12 cellular contexts compared by ENCODE assay signal in the genomic region with DNA sequence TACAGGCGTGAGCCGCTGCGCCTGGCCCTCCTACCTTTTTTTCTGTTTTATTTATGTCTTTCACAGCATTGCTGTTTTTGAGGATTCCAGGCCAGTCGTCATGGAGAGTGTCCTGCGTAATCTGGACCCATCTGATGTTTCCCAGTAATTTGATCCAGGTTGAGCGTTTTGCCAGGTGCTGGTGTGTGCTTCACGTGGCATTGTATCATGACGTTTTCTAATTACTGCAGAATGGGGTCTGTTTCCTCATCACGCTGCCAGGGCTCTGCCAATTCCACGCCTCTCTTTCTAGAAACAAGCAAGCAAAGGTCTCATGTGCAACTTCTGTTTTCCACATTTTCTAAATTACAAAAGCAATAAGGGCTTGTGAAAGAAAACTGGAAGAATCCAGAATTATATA. TPM values are rescaled to one million over a fixed set of nuclear protein-coding genes. Genes with fewer than 3 reads are reported as not detected.
DNase-seq lines count a peak whose midpoint lies in the region; TF ChIP-seq lines count a peak whose summit lies in the region.
"Had no signal": no experiment of that assay in that cellular context is flagged by ENCODE, and none has a peak within 500 bp of the region (broad histone marks: within the 10 kb centered on the region; RNA-seq: fewer than 3 reads in every experiment).

No MANE protein-coding gene starts in this region.

- H3K27ac ChIP-seq in mesenchymal stem cell (ENCODE audit: low read length, poor library complexity, severe bottlenecking), result no peak overlapping the region
- H3K27ac ChIP-seq in hepatocyte, result no peak overlapping the region

- no peak overlapping the region for H2AK5ac ChIP-seq in mesenchymal stem cell (ENCODE audit: low read length, severe bottlenecking)

- TF ChIP-seq CTCF in hepatocyte (IDR thresholded peaks at IDR 0.05; ENCODE audit: poor library complexity), result no peak

- H3K4me1 Mint-ChIP-seq in activated CD4-positive, alpha-beta memory T cell treated with anti-CD3 and anti-CD28 coated beads, Interleukin-2, amount 10 ng/mL, durations not matched to agents 7 days and 5 days, result peaks cover 9% of the 10 kb centered on the region

- H4K8ac ChIP-seq in mesenchymal stem cell (ENCODE audit: low read length), result no peak overlapping the region

- no peak overlapping the region for H2BK12ac ChIP-seq in mesenchymal stem cell (ENCODE audit: low read length in 2 of 2)

- H3K23ac ChIP-seq in mesenchymal stem cell (ENCODE audit: low read length in 2 of 2), result no peak overlapping the region

- no peak overlapping the region for H3K27ac Mint-ChIP-seq in activated CD4-positive, alpha-beta memory T cell treated with anti-CD3 and anti-CD28 coated beads, Interleukin-2, amount 10 ng/mL, durations not matched to agents 7 days and 5 days
- H3K27ac Mint-ChIP-seq: activated CD8-positive, alpha-beta memory T cell treated with anti-CD3 and anti-CD28 coated beads, Interleukin-2, amount 10 ng/mL, durations not matched to agents 7 days and 5 days; nephron progenitor cell had no signal

- peaks cover 19% of the 10 kb centered on the region for H3K27me3 Mint-ChIP-seq in activated CD4-positive, alpha-beta memory T cell treated with anti-CD3 and anti-CD28 coated beads, Interleukin-2, amount 10 ng/mL, durations not matched to agents 7 days and 5 days

- H3K4me1 ChIP-seq in mesenchymal stem cell (ENCODE audit: control insufficient read depth, insufficient read depth, low read depth, low read length) (peaks cover 3% of the 10 kb centered on the region), hepatocyte (ENCODE audit: insufficient read depth) (no peaks in the 10 kb centered on the region)

- no peaks in the 10 kb centered on the region for H3K9me2 ChIP-seq in hepatocyte (replicated peaks; ENCODE audit: insufficient read depth)

- no peaks in the 10 kb centered on the region for H3K36me3 ChIP-seq in mesenchymal stem cell (ENCODE audit: control insufficient read depth in 1 of 2, insufficient read depth in 2 of 2, low read depth in 1 of 2, low read length in 2 of 2)
- no peaks in the 10 kb centered on the region for H3K36me3 ChIP-seq in hepatocyte (replicated peaks; ENCODE audit: insufficient read depth, low read depth)
- H3K36me3 ChIP-seq in H7 (replicated peaks; ENCODE audit: control insufficient read depth, insufficient read depth, low read length), result no peaks in the 10 kb centered on the region

- no peak overlapping the region for H3K18ac ChIP-seq in mesenchymal stem cell (ENCODE audit: low read depth in 1 of 2, low read length in 2 of 2)

- H3K4me3 ChIP-seq in mesenchymal stem cell (ENCODE audit: insufficient read depth in 1 of 2, low read depth in 1 of 2, low read length in 2 of 2) (no peak overlapping the region), hepatocyte (no peak overlapping the region), H7 (ENCODE audit: insufficient read depth, low read depth, low read length) (no peak overlapping the region)

- H3K4me3 Mint-ChIP-seq in activated CD4-positive, alpha-beta memory T cell treated with anti-CD3 and anti-CD28 coated beads, Interleukin-2, amount 10 ng/mL, durations not matched to agents 7 days and 5 days, result no peak overlapping the region
- H3K4me3 Mint-ChIP-seq: activated CD8-positive, alpha-beta memory T cell treated with anti-CD3 and anti-CD28 coated beads, Interleukin-2, amount 10 ng/mL, durations not matched to agents 7 days and 5 days; nephron progenitor cell had no signal

- H2AFZ ChIP-seq in mesenchymal stem cell (ENCODE audit: low read depth, low read length) (no peak overlapping the region), hepatocyte (no peak overlapping the region)

- H3K27me3 ChIP-seq in mesenchymal stem cell (ENCODE audit: control insufficient read depth in 1 of 2, insufficient read depth in 1 of 2, low read length in 2 of 2) (no peaks in the 10 kb centered on the region), hepatocyte (no peaks in the 10 kb centered on the region), H7 (ENCODE audit: control insufficient read depth, insufficient read depth, low read length) (no peaks in the 10 kb centered on the region)

- CTCF ChIA-PET in activated CD4-positive, alpha-beta memory T cell treated with anti-CD3 and anti-CD28 coated beads, Interleukin-2, amount 10 ng/mL, durations not matched to agents 7 days and 5 days (lab: Charles Lee), result no interaction called here

- H3K79me1 ChIP-seq in mesenchymal stem cell (replicated peaks; ENCODE audit: low read length, poor library complexity, severe bottlenecking), result no peaks in the 10 kb centered on the region

- no peak overlapping the region for H2BK120ac ChIP-seq in mesenchymal stem cell (ENCODE audit: low read depth, low read length)

- H3K4me2 ChIP-seq in mesenchymal stem cell (ENCODE audit: low read length, poor library complexity, severe bottlenecking) (no peak overlapping the region), hepatocyte (no peak overlapping the region)

- H3K79me2 ChIP-seq in hepatocyte, result no peaks in the 10 kb centered on the region

- no peak overlapping the region for H3K14ac ChIP-seq in mesenchymal stem cell (ENCODE audit: low read length in 2 of 2)

- no peaks in the 10 kb centered on the region for H4K20me1 ChIP-seq in hepatocyte (ENCODE audit: insufficient read depth, poor library complexity, severe bottlenecking)

- no peak overlapping the region for H2BK15ac ChIP-seq in mesenchymal stem cell (ENCODE audit: low read depth, poor library complexity, severe bottlenecking)

- H3K4ac ChIP-seq in mesenchymal stem cell (ENCODE audit: low read depth in 1 of 2, low read length in 2 of 2), result no peak overlapping the region

- H3K9ac ChIP-seq in mesenchymal stem cell (ENCODE audit: low read length), result peak overlapping the region; percentile 63

- H3K9me3 ChIP-seq in mesenchymal stem cell (ENCODE audit: control insufficient read depth, low read length) (peaks cover 3% of the 10 kb centered on the region), hepatocyte (ENCODE audit: low read depth) (no peaks in the 10 kb centered on the region)

- no peaks in the 10 kb centered on the region for H3K36me3 Mint-ChIP-seq in activated CD4-positive, alpha-beta memory T cell treated with anti-CD3 and anti-CD28 coated beads, Interleukin-2, amount 10 ng/mL, durations not matched to agents 7 days and 5 days (ENCODE audit: low read depth)
- H3K36me3 Mint-ChIP-seq: activated CD8-positive, alpha-beta memory T cell treated with anti-CD3 and anti-CD28 coated beads, Interleukin-2, amount 10 ng/mL, durations not matched to agents 7 days and 5 days had no signal

- no peak overlapping the region for H4K91ac ChIP-seq in mesenchymal stem cell (ENCODE audit: low read length)

- POLR2A ChIA-PET in activated CD4-positive, alpha-beta memory T cell treated with anti-CD3 and anti-CD28 coated beads, Interleukin-2, amount 10 ng/mL, durations not matched to agents 7 days and 5 days (lab: Charles Lee), result no interaction called here

- whole genome bisulfite sequencing in mesenchymal stem cell, result 83% methylated on average over 8 of the region's 10 CpGs
- WGBS in hepatocyte (ENCODE audit: low lambda C conversion rate, missing lambda C conversion rate), result 60% methylated on average over 10 of the region's 10 CpGs

- DNase-seq in COLO668 (lab: John Stamatoyannopoulos, UW; ENCODE audit: unreplicated experiment) (peak; percentile 46), NCI-H1436 (lab: John Stamatoyannopoulos, UW) (peak; percentile 78), SHP77 treated with DMSO at 0.1 percent for 48 hours (lab: John Stamatoyannopoulos, UW) (peak; percentile 82), mesenchymal stem cell (no peak), hepatocyte (ENCODE audit: low spot score) (no peak), NCI-H510A treated with DMSO at 0.1 percent for 48 hours (lab: John Stamatoyannopoulos, UW) (no peak), H7 (no peak)
- DNase-seq in activated CD4-positive, alpha-beta memory T cell treated with anti-CD3 and anti-CD28 coated beads, Interleukin-2, amount 10 ng/mL, durations not matched to agents 7 days and 5 days, result no peak
- DNase-seq: activated CD8-positive, alpha-beta memory T cell treated with anti-CD3 and anti-CD28 coated beads, Interleukin-2, amount 10 ng/mL, durations not matched to agents 7 days and 5 days; amygdala; nephron progenitor cell; T1000 had no signal

- no peaks in the 10 kb centered on the region for H3K9me3 Mint-ChIP-seq in activated CD4-positive, alpha-beta memory T cell treated with anti-CD3 and anti-CD28 coated beads, Interleukin-2, amount 10 ng/mL, durations not matched to agents 7 days and 5 days

- H2BK5ac ChIP-seq in mesenchymal stem cell (ENCODE audit: low read depth, low read length, poor library complexity, severe bottlenecking), result no peak overlapping the region

RNA-seq across cellular contexts. Expression of gene BHLHA9, which starts 28.3 kb away (rescaled TPM):
- not detected for polyA plus RNA-seq in mesenchymal stem cell (2013, experiment 1 of 2)
- polyA plus RNA-seq in mesenchymal stem cell (2013, experiment 2 of 2), result not detected
- not detected in 2 replicates for total RNA-seq in hepatocyte
- not detected in 2 replicates for polyA plus RNA-seq in hepatocyte
- total RNA-seq in H7 (2014; rRNA removed; shearing (Covaris generic)), result not detected in 2 replicates
- total RNA-seq in activated CD4-positive, alpha-beta memory T cell treated with anti-CD3 and anti-CD28 coated beads, Interleukin-2, amount 10 ng/mL, durations not matched to agents 7 days and 5 days, result not detected
- total RNA-seq: activated CD8-positive, alpha-beta memory T cell treated with anti-CD3 and anti-CD28 coated beads, Interleukin-2, amount 10 ng/mL, durations not matched to agents 7 days and 5 days had no signal

RNA-seq across cellular contexts. Expression of gene TRARG1, which starts 37.6 kb away (rescaled TPM):
- polyA plus RNA-seq in mesenchymal stem cell (2013, experiment 1 of 2), result not detected
- not detected for polyA plus RNA-seq in mesenchymal stem cell (2013, experiment 2 of 2)
- 0.08 TPM in 1 of 2 replicates, not detected in the other for total RNA-seq in hepatocyte
- polyA plus RNA-seq in hepatocyte, result not detected in 2 replicates
- not detected in 2 replicates for total RNA-seq in H7 (2014; rRNA removed; shearing (Covaris generic))
- total RNA-seq in activated CD4-positive, alpha-beta memory T cell treated with anti-CD3 and anti-CD28 coated beads, Interleukin-2, amount 10 ng/mL, durations not matched to agents 7 days and 5 days, result under 1 TPM; 0.73 to 0.80 TPM

Comparison
In these comparisons a context has a peak if more than half of its experiments do, and no peak if none do; other contexts are left out.
1. DNase-seq: peak in COLO668 (single experiment), NCI-H1436 (single experiment) and SHP77 treated with DMSO at 0.1 percent for 48 hours (single experiment); none in mesenchymal stem cell (single experiment), hepatocyte (single experiment), NCI-H510A treated with DMSO at 0.1 percent for 48 hours (single experiment), H7 (single experiment) and activated CD4-positive, alpha-beta memory T cell treated with anti-CD3 and anti-CD28 coated beads, Interleukin-2, amount 10 ng/mL, durations not matched to agents 7 days and 5 days (single experiment).